Comparison of ENCODE assay signal across 8 cellular contexts in genomic region chr11:109697140-109697843, GRCh38.
DNase-seq lines count a peak whose midpoint lies in the region; ATAC-seq, FAIRE-seq and TF ChIP-seq lines count a peak whose summit lies in the region.

No MANE protein-coding gene starts in this region.

- no peaks in the 10 kb centered on the region for H3K36me3 Mint-ChIP-seq in CD14-positive monocyte

- no peak overlapping the region for H3K4me2 ChIP-seq in GM12878 (ENCODE audit: control insufficient read depth, insufficient read depth)

- no peaks in the 10 kb centered on the region for H3K4me1 Mint-ChIP-seq in CD14-positive monocyte

- H3K4me3 Mint-ChIP-seq in CD14-positive monocyte: no peak overlapping the region

- H3K27me3 ChIP-seq in GM12878 (replicated peaks in 1 of 2; ENCODE audit: control insufficient read depth in 2 of 2, insufficient read depth in 2 of 2, low read length in 1 of 2) (no peaks in the 10 kb centered on the region), left lung (no peaks in the 10 kb centered on the region)

- no peak overlapping the region for H3K27ac Mint-ChIP-seq in CD14-positive monocyte

- no peak overlapping the region for H3K4me3 ChIP-seq in GM12878
- H3K4me3 ChIP-seq in left lung: no peak overlapping the region

- peaks cover 2 to 10% (median 7%) of the 10 kb centered on the region in 7 donors for H3K9me3 Mint-ChIP-seq in CD14-positive monocyte

- TF ChIP-seq POLR2A in GM12878 (IDR thresholded peaks at IDR 0.05; ENCODE audit: low read depth, low read length): no peak

- H3K4me1 ChIP-seq in GM12878 (ENCODE audit: control insufficient read depth, insufficient read depth, low read length): no peaks in the 10 kb centered on the region
- no peaks in the 10 kb centered on the region for H3K4me1 ChIP-seq in left lung

- H3K79me2 ChIP-seq in GM12878 (ENCODE audit: control insufficient read depth, insufficient read depth, low read length): no peaks in the 10 kb centered on the region

- H3K9ac ChIP-seq in GM12878 (ENCODE audit: control insufficient read depth, insufficient read depth, low read length): no peak overlapping the region

- TF ChIP-seq RAD21 in GM12878 (IDR thresholded peaks at IDR 0.05; ENCODE audit: insufficient read depth, low read depth, low read length): peak; percentile 83

- 26% methylated on average over 4 of the region's 4 CpGs for WGBS in GM12878 (ENCODE audit: insufficient coverage, insufficient replicate concordance, low lambda C conversion rate, missing lambda C conversion rate)

- CTCF ChIA-PET in GM12878 (lab: Yijun Ruan, JAX): interaction anchor here (0.6 to 3.0 kb wide), 19 partner anchors 8 to 1210 kb away, joined by 3 to 30 read pairs (median 4); no protein-coding TSS in a partner anchor

- peak; percentile 74 for TF ChIP-seq CTCF in CD14-positive monocyte (IDR thresholded peaks at IDR 0.05)
- peak; percentile 70 to 76 (median 75) for TF ChIP-seq CTCF in GM12878 (IDR thresholded peaks at IDR 0.05 in 2 of 3, conservative IDR thresholded peaks at IDR 0.05 in 1 of 3; ENCODE audit: control insufficient read depth in 2 of 3, extremely low read depth in 1 of 3, insufficient read depth in 1 of 3, low read depth in 3 of 3, low read length in 3 of 3)
- TF ChIP-seq CTCF in left lung (IDR thresholded peaks at IDR 0.05): peak; percentile 49 to 50

- H3K36me3 ChIP-seq in GM12878 (ENCODE audit: control insufficient read depth in 2 of 2, insufficient read depth in 2 of 2, low read length in 1 of 2): no peaks in the 10 kb centered on the region
- H3K36me3 ChIP-seq in left lung: no peaks in the 10 kb centered on the region

- H4K20me1 ChIP-seq in GM12878 (ENCODE audit: control insufficient read depth, insufficient read depth): no peaks in the 10 kb centered on the region

- no peak for TF ChIP-seq EP300 in GM12878 (IDR thresholded peaks at IDR 0.05; ENCODE audit: borderline replicate concordance in 1 of 2, control insufficient read depth in 1 of 2, low read depth in 2 of 2, low read length in 2 of 2)

- POLR2A ChIA-PET in GM12878 (lab: Charles Lee): no interaction called here

- H3K27me3 Mint-ChIP-seq in CD14-positive monocyte (ENCODE audit: low read depth in 3 of 3): peaks cover 0 to 11% (median 4%) of the 10 kb centered on the region in 3 donors

- H3K9me3 ChIP-seq in GM12878 (replicated peaks; ENCODE audit: control insufficient read depth, insufficient read depth, low read length): no peaks in the 10 kb centered on the region; the same call in 2 of the 3 replicates
- peaks cover 0 to 28% of the 10 kb centered on the region in 2 donors for H3K9me3 ChIP-seq in left lung

- ATAC-seq in GM18873 (IDR thresholded peaks at IDR 0.05; ENCODE audit: low FRiP score, unreplicated experiment) (peak; percentile 69), HG03108 (IDR thresholded peaks at IDR 0.05; ENCODE audit: unreplicated experiment) (peak; percentile 76), GM12878 (peak; percentile 96), left lung (peak; percentile 96)

- peak; percentile 82 for FAIRE-seq in GM12878 (lab: Jason Lieb, UNC)
- no peak for FAIRE-seq in frontal cortex (lab: Jason Lieb, UNC)

- in situ Hi-C loops in GM12878 (cut with MboI): loop anchor here (5.0 to 10.0 kb wide), 2 partner anchors 912 to 995 kb away; no protein-coding TSS in a partner anchor

- RAD21 ChIA-PET in GM12878 (lab: Charles Lee; ENCODE audit: unreplicated experiment): interaction anchor here (1.2 to 1.8 kb wide), 3 partner anchors 13 to 999 kb away, joined by 4 to 13 read pairs (median 5); no protein-coding TSS in a partner anchor

- no peak overlapping the region for H2AFZ ChIP-seq in GM12878 (ENCODE audit: control insufficient read depth, low read depth, low read length)

- BruUV-seq in GM12878 (replicated peaks; lab: Mats Ljungman, UMichigan): no TSS peak

- SMC1A ChIA-PET in GM12878 (lab: Charles Lee; ENCODE audit: uncharacterized antibody, unreplicated experiment): interaction anchor here (0.7 to 2.3 kb wide), 7 partner anchors 12 to 999 kb away, joined by 3 to 18 read pairs (median 3); no protein-coding TSS in a partner anchor

- no peak overlapping the region for H3K27ac ChIP-seq in GM12878 (ENCODE audit: control insufficient read depth, insufficient read depth)
- H3K27ac ChIP-seq in left lung: no peak overlapping the region

- DNase-seq in CD14-positive monocyte (ENCODE audit: low spot score) (no peak), NCI-H460 (ENCODE audit: extremely low read depth, low read depth) (peak; percentile 29), GM12878 (ENCODE audit: low read depth, low spot score) (no peak), left lung (peak in 1 of 2 donors; percentile 29), midbrain (lab: John Stamatoyannopoulos, UW) (no peak), frontal cortex (ENCODE audit: low spot score in 2 of 2) (no peak)

- intact Hi-C loops in CD14-positive monocyte (cut with micrococcal nuclease): no loop called here
- intact Hi-C loops in GM12878 (cut with micrococcal nuclease; ENCODE audit: unreplicated experiment): loop anchor here (1.0 kb wide), 1 partner anchor 999 kb away; no protein-coding TSS in a partner anchor
- intact Hi-C loops in left lung (cut with DNase I): loop anchor here in 1 of 2 donors (5.0 kb wide), 1 partner anchor 1000 kb away; no protein-coding TSS in a partner anchor

TF ChIP-seq in GM12878, 131 proteins besides CTCF, POLR2A, EP300 and RAD21:
- no peak for TF ChIP-seq PML (IDR thresholded peaks at IDR 0.05; ENCODE audit: low read length)
- TF ChIP-seq, protein P1, sequence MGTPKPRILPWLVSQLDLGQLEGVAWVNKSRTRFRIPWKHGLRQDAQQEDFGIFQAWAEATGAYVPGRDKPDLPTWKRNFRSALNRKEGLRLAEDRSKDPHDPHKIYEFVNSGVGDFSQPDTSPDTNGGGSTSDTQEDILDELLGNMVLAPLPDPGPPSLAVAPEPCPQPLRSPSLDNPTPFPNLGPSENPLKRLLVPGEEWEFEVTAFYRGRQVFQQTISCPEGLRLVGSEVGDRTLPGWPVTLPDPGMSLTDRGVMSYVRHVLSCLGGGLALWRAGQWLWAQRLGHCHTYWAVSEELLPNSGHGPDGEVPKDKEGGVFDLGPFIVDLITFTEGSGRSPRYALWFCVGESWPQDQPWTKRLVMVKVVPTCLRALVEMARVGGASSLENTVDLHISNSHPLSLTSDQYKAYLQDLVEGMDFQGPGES (IDR thresholded peaks at IDR 0.05): no peak
- no peak for TF ChIP-seq POU2F2 (IDR thresholded peaks at IDR 0.05; ENCODE audit: borderline replicate concordance, low read depth, low read length)
- TF ChIP-seq, protein P2, sequence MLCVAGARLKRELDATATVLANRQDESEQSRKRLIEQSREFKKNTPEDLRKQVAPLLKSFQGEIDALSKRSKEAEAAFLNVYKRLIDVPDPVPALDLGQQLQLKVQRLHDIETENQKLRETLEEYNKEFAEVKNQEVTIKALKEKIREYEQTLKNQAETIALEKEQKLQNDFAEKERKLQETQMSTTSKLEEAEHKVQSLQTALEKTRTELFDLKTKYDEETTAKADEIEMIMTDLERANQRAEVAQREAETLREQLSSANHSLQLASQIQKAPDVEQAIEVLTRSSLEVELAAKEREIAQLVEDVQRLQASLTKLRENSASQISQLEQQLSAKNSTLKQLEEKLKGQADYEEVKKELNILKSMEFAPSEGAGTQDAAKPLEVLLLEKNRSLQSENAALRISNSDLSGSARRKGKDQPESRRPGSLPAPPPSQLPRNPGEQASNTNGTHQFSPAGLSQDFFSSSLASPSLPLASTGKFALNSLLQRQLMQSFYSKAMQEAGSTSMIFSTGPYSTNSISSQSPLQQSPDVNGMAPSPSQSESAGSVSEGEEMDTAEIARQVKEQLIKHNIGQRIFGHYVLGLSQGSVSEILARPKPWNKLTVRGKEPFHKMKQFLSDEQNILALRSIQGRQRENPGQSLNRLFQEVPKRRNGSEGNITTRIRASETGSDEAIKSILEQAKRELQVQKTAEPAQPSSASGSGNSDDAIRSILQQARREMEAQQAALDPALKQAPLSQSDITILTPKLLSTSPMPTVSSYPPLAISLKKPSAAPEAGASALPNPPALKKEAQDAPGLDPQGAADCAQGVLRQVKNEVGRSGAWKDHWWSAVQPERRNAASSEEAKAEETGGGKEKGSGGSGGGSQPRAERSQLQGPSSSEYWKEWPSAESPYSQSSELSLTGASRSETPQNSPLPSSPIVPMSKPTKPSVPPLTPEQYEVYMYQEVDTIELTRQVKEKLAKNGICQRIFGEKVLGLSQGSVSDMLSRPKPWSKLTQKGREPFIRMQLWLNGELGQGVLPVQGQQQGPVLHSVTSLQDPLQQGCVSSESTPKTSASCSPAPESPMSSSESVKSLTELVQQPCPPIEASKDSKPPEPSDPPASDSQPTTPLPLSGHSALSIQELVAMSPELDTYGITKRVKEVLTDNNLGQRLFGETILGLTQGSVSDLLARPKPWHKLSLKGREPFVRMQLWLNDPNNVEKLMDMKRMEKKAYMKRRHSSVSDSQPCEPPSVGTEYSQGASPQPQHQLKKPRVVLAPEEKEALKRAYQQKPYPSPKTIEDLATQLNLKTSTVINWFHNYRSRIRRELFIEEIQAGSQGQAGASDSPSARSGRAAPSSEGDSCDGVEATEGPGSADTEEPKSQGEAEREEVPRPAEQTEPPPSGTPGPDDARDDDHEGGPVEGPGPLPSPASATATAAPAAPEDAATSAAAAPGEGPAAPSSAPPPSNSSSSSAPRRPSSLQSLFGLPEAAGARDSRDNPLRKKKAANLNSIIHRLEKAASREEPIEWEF (IDR thresholded peaks at IDR 0.05; ENCODE audit: insufficient replicate concordance, low read depth, low read length): no peak
- TF ChIP-seq SMC3 (IDR thresholded peaks at IDR 0.05; ENCODE audit: borderline replicate concordance, low read length): peak; percentile 60; the same call in 1 of the 2 replicates
